In genomic region chrX:30975467-30975866, GRCh38 we compare ENCODE assay signal across 25 cellular contexts.
"Had no signal": no experiment of that assay in that cellular context is flagged by ENCODE, and none has a peak within 500 bp of the region (broad histone marks: within the 10 kb centered on the region; RNA-seq: fewer than 3 reads in every experiment).

No MANE protein-coding gene starts in this region.

- H3K4me3 Mint-ChIP-seq: immature natural killer cell; naive B cell; natural killer cell treated with Interleukin-12 subunit alpha and Interleukin-12 subunit beta and Interleukin-15 and Interleukin-18, amount 100 ng/mL, for 72 hours; stimulated activated naive B cell treated with anti-CD40 and anti-IgM and Interleukin-4, amounts not matched to agents 10 μg/mL and 1 μg/mL and 100 μg/mL, for 72 hours had no signal

- H3K36me3 ChIP-seq: lower lobe of right lung, ovary, right atrium auricular region, stomach, thyroid gland, transverse colon, upper lobe of left lung, vagina had no signal

- H3K9me3 Mint-ChIP-seq: immature natural killer cell had no signal

- DNase-seq: hypothalamus; immature natural killer cell; left ventricle myocardium superior; lower lobe of right lung; mammary epithelial cell; mesenchymal stem cell; naive B cell; ovary; stimulated activated CD4-positive, alpha-beta T cell treated with anti-CD3 and anti-CD28 coated beads, Interleukin-12 subunit alpha, Interleukin-12 subunit beta, amount 100 ng/mL, for 4 hours; stimulated activated CD4-positive, alpha-beta T cell treated with anti-CD3 and anti-CD28 coated beads, Interleukin-15, amount 100 ng/mL, for 24 hours; stimulated activated CD4-positive, alpha-beta T cell treated with anti-CD3 and anti-CD28 coated beads, Interleukin-2, amount 100 ng/mL, for 24 hours; stimulated activated CD4-positive, alpha-beta T cell treated with anti-CD3 and anti-CD28 coated beads, Interleukin-4, amount 100 ng/mL, for 1 hour; stimulated activated naive B cell treated with anti-CD40 and anti-IgM and Interleukin-4, amounts not matched to agents 10 μg/mL and 1 μg/mL and 100 μg/mL, for 72 hours; stimulated activated naive CD8-positive, alpha-beta T cell treated with anti-CD3 and anti-CD28 coated beads, Interleukin-15, Interleukin-2, amounts not matched to agents 100 U/mL and 50 U/mL, for 24 hours; testis; thyroid gland; transverse colon; upper lobe of left lung had no signal

- ATAC-seq: left ventricle myocardium superior; natural killer cell treated with Interleukin-12 subunit alpha and Interleukin-12 subunit beta and Interleukin-15 and Interleukin-18, amount 100 ng/mL, for 72 hours; sciatic nerve; stimulated activated naive B cell treated with anti-CD40 and anti-IgM and Interleukin-4, amounts not matched to agents 10 μg/mL and 1 μg/mL and 100 μg/mL, for 72 hours; stimulated activated naive CD8-positive, alpha-beta T cell treated with anti-CD3 and anti-CD28 coated beads, Interleukin-15, Interleukin-2, amounts not matched to agents 100 U/mL and 50 U/mL, for 24 hours had no signal

- H3K27me3 ChIP-seq: ovary, right atrium auricular region, testis, thyroid gland, transverse colon, upper lobe of left lung, vagina had no signal

- H3K4me1 ChIP-seq: lower lobe of right lung, right atrium auricular region, testis, thyroid gland, transverse colon, upper lobe of left lung, vagina had no signal

- H3K27ac ChIP-seq: lower lobe of right lung, ovary, right atrium auricular region, skin epidermis, stomach, testis, thyroid gland, transverse colon, upper lobe of left lung, vagina had no signal

- H3K4me3 ChIP-seq: lower lobe of right lung, ovary, right atrium auricular region, skin epidermis, stomach, testis, thyroid gland, transverse colon, upper lobe of left lung, vagina had no signal

- H3K27ac Mint-ChIP-seq: immature natural killer cell; naive B cell; natural killer cell treated with Interleukin-12 subunit alpha and Interleukin-12 subunit beta and Interleukin-15 and Interleukin-18, amount 100 ng/mL, for 72 hours; progenitor cell of endocrine pancreas; stimulated activated naive B cell treated with anti-CD40 and anti-IgM and Interleukin-4, amounts not matched to agents 10 μg/mL and 1 μg/mL and 100 μg/mL, for 72 hours had no signal

- H3K36me3 Mint-ChIP-seq: immature natural killer cell; naive B cell; natural killer cell treated with Interleukin-12 subunit alpha and Interleukin-12 subunit beta and Interleukin-15 and Interleukin-18, amount 100 ng/mL, for 72 hours; stimulated activated naive B cell treated with anti-CD40 and anti-IgM and Interleukin-4, amounts not matched to agents 10 μg/mL and 1 μg/mL and 100 μg/mL, for 72 hours had no signal

- H3K9me3 ChIP-seq: lower lobe of right lung, ovary, right atrium auricular region, stomach, testis, thyroid gland, transverse colon, upper lobe of left lung, vagina had no signal
